Comparison of ENCODE assay signal across 5 cellular contexts in the genomic region with DNA sequence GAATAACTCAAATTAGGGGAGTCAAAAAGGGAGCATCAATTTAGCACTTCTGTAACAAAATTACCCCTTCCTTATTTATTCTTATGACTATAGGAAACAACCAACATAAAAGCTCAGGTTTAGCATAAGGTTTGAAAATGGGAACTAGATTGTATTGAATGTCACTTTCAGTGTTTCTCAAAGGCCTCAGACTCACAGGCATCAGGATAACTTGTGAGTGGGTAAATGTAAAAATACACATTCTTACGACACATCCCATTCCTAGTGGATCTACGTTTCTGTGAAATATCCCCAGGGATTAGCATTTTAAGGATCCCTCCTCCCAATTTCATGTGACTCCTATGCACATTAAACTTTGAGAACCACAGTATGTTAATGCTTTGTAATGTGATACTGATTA.
"Had no signal": no experiment of that assay in that cellular context is flagged by ENCODE, and none has a peak within 500 bp of the region (broad histone marks: within the 10 kb centered on the region; RNA-seq: fewer than 3 reads in every experiment).

No MANE protein-coding gene starts in this region.

- H3K4me3 ChIP-seq: GM23338 had no signal

- H3K27ac ChIP-seq: HL-60 had no signal

- DNase-seq: H9, HCEC 1CT had no signal

- ATAC-seq: GM23338, HepG2 had no signal
